Comparison of ENCODE assay signal across 9 cellular contexts in genomic region chr3:81743096-81744025, GRCh38. TPM values are rescaled to one million over a fixed set of nuclear protein-coding genes. Genes with fewer than 3 reads are reported as not detected.
DNase-seq lines count a peak whose midpoint lies in the region; ATAC-seq and TF ChIP-seq lines count a peak whose summit lies in the region.
"Had no signal": no experiment of that assay in that cellular context is flagged by ENCODE, and none has a peak within 500 bp of the region (broad histone marks: within the 10 kb centered on the region; RNA-seq: fewer than 3 reads in every experiment).

No MANE protein-coding gene starts in this region.

- WGBS in psoas muscle, 3 donors = 10 to 26% (median 16%) methylated on average over 5 of the region's 5 CpGs

- no peak for TF ChIP-seq CTCF in RWPE1 (conservative IDR thresholded peaks at IDR 0.05; ENCODE audit: low read depth)
- TF ChIP-seq CTCF in fibroblast of pulmonary artery (IDR thresholded peaks at IDR 0.05; ENCODE audit: low read length, missing control alignments) = no peak
- no peak for TF ChIP-seq CTCF in psoas muscle (IDR thresholded peaks at IDR 0.05)

- CTCF ChIA-PET in RWPE1 (lab: Yijun Ruan, JAX) = no interaction called here

- intact Hi-C loops in psoas muscle (cut with DNase I) = loop anchor here in 1 of 2 donors (2.0 kb wide), 1 partner anchor 17 kb away; the partner anchor contains the start of gene GBE1

- no peak overlapping the region for H3K27ac ChIP-seq in RWPE1
- peak overlapping the region; percentile 89 for H3K27ac ChIP-seq in psoas muscle

- peak; percentile 97 for DNase-seq in EH (ENCODE audit: low read depth)
- peak; percentile 51 for DNase-seq in RWPE1 (ENCODE audit: low spot score)
- peak; percentile 98 for DNase-seq in fibroblast of pulmonary artery (ENCODE audit: low read depth)
- DNase-seq in psoas muscle = no peak
- DNase-seq in UCSD-AML1 (lab: John Stamatoyannopoulos, UW; ENCODE audit: unreplicated experiment) = no peak
- DNase-seq in cerebellum (ENCODE audit: low spot score) = no peak
- no peak for DNase-seq in activated CD4-positive, alpha-beta T cell treated with anti-CD3 and anti-CD28 coated beads for 1 hour
- DNase-seq: effector memory CD4-positive, alpha-beta T cell had no signal

- no peaks in the 10 kb centered on the region for H3K36me3 ChIP-seq in psoas muscle (ENCODE audit: insufficient read depth in 1 of 2, low read depth in 1 of 2)

- peaks cover 63% of the 10 kb centered on the region for H3K4me1 ChIP-seq in psoas muscle

- no peaks in the 10 kb centered on the region for H3K27me3 ChIP-seq in psoas muscle (ENCODE audit: insufficient read depth in 3 of 3, low read length in 2 of 3)

- H3K4me3 ChIP-seq in fibroblast of pulmonary artery (replicated peaks; ENCODE audit: low read depth, low read length) (no peak overlapping the region), psoas muscle (peak overlapping the region; percentile 56)

- no peaks in the 10 kb centered on the region for H3K9me3 ChIP-seq in psoas muscle

- POLR2A ChIA-PET in RWPE1 (lab: Yijun Ruan, JAX; ENCODE audit: low non-redundant PET) = no interaction called here

- ATAC-seq in psoas muscle (peak; percentile 72 to 78 (median 76)), HG03520 (IDR thresholded peaks at IDR 0.05; ENCODE audit: unreplicated experiment) (no peak)

RNA-seq across cellular contexts. Expression of gene GBE1, which starts 18.1 kb away (rescaled TPM):
- 100 to 1,000 TPM in 3 of 4 donors, 10 to 100 TPM in 1; 99.7 to 261 (median 185) TPM for total RNA-seq in psoas muscle
- polyA plus RNA-seq in psoas muscle = 100 to 1,000 TPM; 112 to 290 (median 198) TPM
- total RNA-seq in cerebellum = 14.4 TPM

Comparison
In these comparisons a context has a peak if more than half of its experiments do, and no peak if none do; other contexts are left out.
1. DNase-seq: peak in EH (single experiment), RWPE1 (single experiment) and fibroblast of pulmonary artery (single experiment); none in psoas muscle (0 of 2), UCSD-AML1 (single experiment), cerebellum (single experiment) and activated CD4-positive, alpha-beta T cell treated with anti-CD3 and anti-CD28 coated beads for 1 hour (single experiment).